In genomic region chr5:159133041-159133741, GRCh38 we compare ENCODE assay signal across 8 cellular contexts.
DNase-seq lines count a peak whose midpoint lies in the region; ATAC-seq, FAIRE-seq and TF ChIP-seq lines count a peak whose summit lies in the region.

No MANE protein-coding gene starts in this region.

- no peaks in the 10 kb centered on the region for H3K36me3 Mint-ChIP-seq in stimulated activated naive B cell treated with anti-CD40 and anti-IgM and Interleukin-4, amounts not matched to agents 10 μg/mL and 1 μg/mL and 100 μg/mL, for 72 hours

- FAIRE-seq in H54 (lab: Jason Lieb, UNC) = peak; percentile 58

- no peak overlapping the region for H3K4me3 Mint-ChIP-seq in stimulated activated naive B cell treated with anti-CD40 and anti-IgM and Interleukin-4, amounts not matched to agents 10 μg/mL and 1 μg/mL and 100 μg/mL, for 72 hours

- DNase-seq in EL = peak; percentile 73
- DNase-seq in H54 (ENCODE audit: insufficient read length, low spot score) = no peak
- peak; percentile 8 for DNase-seq in NCI-H2196 treated with DMSO at 0.1 percent for 48 hours (lab: John Stamatoyannopoulos, UW; ENCODE audit: unreplicated experiment)
- DNase-seq in astrocyte of the cerebellum (ENCODE audit: low read depth) = peak; percentile 64
- peak; percentile 30 for DNase-seq in iPS DF 4.7 (ENCODE audit: extremely low read depth, low spot score)
- peak; percentile 10 for DNase-seq in stimulated activated naive B cell treated with anti-CD40 and anti-IgM and Interleukin-4, amounts not matched to agents 10 μg/mL and 1 μg/mL and 100 μg/mL, for 72 hours
- no peak for DNase-seq in activated effector memory CD4-positive, alpha-beta T cell treated with Interleukin-2 at 50 U/mL for 16 hours

- peak; percentile 83 to 87 for ATAC-seq in stimulated activated naive B cell treated with anti-CD40 and anti-IgM and Interleukin-4, amounts not matched to agents 10 μg/mL and 1 μg/mL and 100 μg/mL, for 72 hours (replicated peaks)
- no peak for ATAC-seq in GM21576 (IDR thresholded peaks at IDR 0.05; ENCODE audit: unreplicated experiment)

- TF ChIP-seq CTCF in astrocyte of the cerebellum (IDR thresholded peaks at IDR 0.05; ENCODE audit: low read depth, low read length, missing control alignments) = peak; percentile 60

- in situ Hi-C loops in astrocyte of the cerebellum (cut with HindIII; ENCODE audit: low sequenced_read_pairs) = loop anchor here (10.0 kb wide), 1 partner anchor 1328 kb away; no protein-coding TSS in a partner anchor

- TF ChIP-seq POLR2A in H54 (IDR thresholded peaks at IDR 0.05; ENCODE audit: low read depth, low read length) = no peak

- no peak overlapping the region for H3K4me3 ChIP-seq in astrocyte of the cerebellum (ENCODE audit: low read depth, low read length)

- H3K27ac Mint-ChIP-seq in stimulated activated naive B cell treated with anti-CD40 and anti-IgM and Interleukin-4, amounts not matched to agents 10 μg/mL and 1 μg/mL and 100 μg/mL, for 72 hours = no peak overlapping the region

- no peaks in the 10 kb centered on the region for H3K9me3 Mint-ChIP-seq in stimulated activated naive B cell treated with anti-CD40 and anti-IgM and Interleukin-4, amounts not matched to agents 10 μg/mL and 1 μg/mL and 100 μg/mL, for 72 hours

- H3K4me1 Mint-ChIP-seq in stimulated activated naive B cell treated with anti-CD40 and anti-IgM and Interleukin-4, amounts not matched to agents 10 μg/mL and 1 μg/mL and 100 μg/mL, for 72 hours = no peaks in the 10 kb centered on the region

- H3K27me3 Mint-ChIP-seq in stimulated activated naive B cell treated with anti-CD40 and anti-IgM and Interleukin-4, amounts not matched to agents 10 μg/mL and 1 μg/mL and 100 μg/mL, for 72 hours = no peaks in the 10 kb centered on the region

Comparison
In these comparisons a context has a peak if more than half of its experiments do, and no peak if none do; other contexts are left out.
1. DNase-seq: peak in EL (single experiment), NCI-H2196 treated with DMSO at 0.1 percent for 48 hours (single experiment), astrocyte of the cerebellum (single experiment), iPS DF 4.7 (single experiment) and stimulated activated naive B cell treated with anti-CD40 and anti-IgM and Interleukin-4, amounts not matched to agents 10 μg/mL and 1 μg/mL and 100 μg/mL, for 72 hours (single experiment); none in H54 (single experiment) and activated effector memory CD4-positive, alpha-beta T cell treated with Interleukin-2 at 50 U/mL for 16 hours (single experiment).